22 cellular contexts compared by ENCODE assay signal in genomic region chr1:227994632-227995300, GRCh38. TPM values are rescaled to one million over a fixed set of nuclear protein-coding genes. Genes with fewer than 3 reads are reported as not detected.
A peak's percentile ranks its signal among the peaks of the same experiment; 100 is the strongest.
DNase-seq lines count a peak whose midpoint lies in the region; ATAC-seq and TF ChIP-seq lines count a peak whose summit lies in the region.
"Had no signal": no experiment of that assay in that cellular context is flagged by ENCODE, and none has a peak within 500 bp of the region (broad histone marks: within the 10 kb centered on the region; RNA-seq: fewer than 3 reads in every experiment).

No MANE protein-coding gene starts in this region.

- no peak overlapping the region for H3K27ac ChIP-seq in coronary artery
- H3K27ac ChIP-seq in lung (ENCODE audit: low read depth in 1 of 2, low read length in 1 of 2): no peak overlapping the region
- H3K27ac ChIP-seq: 22Rv1, KMS-11 had no signal

- H3K4me3 ChIP-seq in coronary artery: no peak overlapping the region
- no peak overlapping the region for H3K4me3 ChIP-seq in lung

- H3K9me3 Mint-ChIP-seq in activated CD4-positive, alpha-beta memory T cell treated with anti-CD3 and anti-CD28 coated beads, Interleukin-2, amount 10 ng/mL, durations not matched to agents 7 days and 5 days: peaks cover 7% of the 10 kb centered on the region
- peaks cover 27% of the 10 kb centered on the region for H3K9me3 Mint-ChIP-seq in activated CD4-positive, alpha-beta memory T cell treated with anti-CD3 and anti-CD28 coated beads for 36 hours

- no peak for ATAC-seq in lung (ENCODE audit: insufficient read depth, low FRiP score)
- ATAC-seq in sciatic nerve: no peak
- ATAC-seq in GM19395 (IDR thresholded peaks at IDR 0.05; ENCODE audit: unreplicated experiment): no peak

- peak; percentile 7 for DNase-seq in activated CD4-positive, alpha-beta memory T cell treated with anti-CD3 and anti-CD28 coated beads, Interleukin-2, amount 10 ng/mL, durations not matched to agents 7 days and 5 days
- DNase-seq in activated CD4-positive, alpha-beta memory T cell treated with anti-CD3 and anti-CD28 coated beads for 36 hours: no peak
- peak; percentile 46 for DNase-seq in coronary artery (ENCODE audit: low spot score)
- DNase-seq in lung (ENCODE audit: low spot score): peak; percentile 24
- peak; percentile 14 for DNase-seq in sciatic nerve (ENCODE audit: low spot score)
- DNase-seq in NOMO-1 treated with dmso at 0.1 percent for 144 hours (lab: John Stamatoyannopoulos, UW; ENCODE audit: unreplicated experiment): no peak
- DNase-seq in LoVo (ENCODE audit: low spot score): no peak
- DNase-seq: DMS79 treated with DMSO at 0.1 percent for 48 hours, H7, HFFc6, NCI-H1417, NCI-H187, NCI-H2107, NCI-H2227 treated with DMSO at 0.1 percent for 48 hours, NCI-H510A treated with DMSO at 0.1 percent for 48 hours, NCI-H774 had no signal

- no peak overlapping the region for H3K27ac Mint-ChIP-seq in activated CD4-positive, alpha-beta memory T cell treated with anti-CD3 and anti-CD28 coated beads, Interleukin-2, amount 10 ng/mL, durations not matched to agents 7 days and 5 days
- H3K27ac Mint-ChIP-seq in activated CD4-positive, alpha-beta memory T cell treated with anti-CD3 and anti-CD28 coated beads for 36 hours: no peak overlapping the region
- H3K27ac Mint-ChIP-seq: HFFc6 had no signal

- no peak overlapping the region for H3K4me3 Mint-ChIP-seq in activated CD4-positive, alpha-beta memory T cell treated with anti-CD3 and anti-CD28 coated beads, Interleukin-2, amount 10 ng/mL, durations not matched to agents 7 days and 5 days
- no peak overlapping the region for H3K4me3 Mint-ChIP-seq in activated CD4-positive, alpha-beta memory T cell treated with anti-CD3 and anti-CD28 coated beads for 36 hours
- H3K4me3 Mint-ChIP-seq: HFFc6 had no signal

- intact Hi-C loops in activated CD4-positive, alpha-beta memory T cell treated with anti-CD3 and anti-CD28 coated beads for 36 hours (cut with micrococcal nuclease): no loop called here
- intact Hi-C loops in sciatic nerve (cut with DNase I): no loop called here

- H3K36me3 Mint-ChIP-seq in activated CD4-positive, alpha-beta memory T cell treated with anti-CD3 and anti-CD28 coated beads, Interleukin-2, amount 10 ng/mL, durations not matched to agents 7 days and 5 days (ENCODE audit: low read depth): no peaks in the 10 kb centered on the region
- H3K36me3 Mint-ChIP-seq in activated CD4-positive, alpha-beta memory T cell treated with anti-CD3 and anti-CD28 coated beads for 36 hours: no peaks in the 10 kb centered on the region

- CTCF ChIA-PET in activated CD4-positive, alpha-beta memory T cell treated with anti-CD3 and anti-CD28 coated beads, Interleukin-2, amount 10 ng/mL, durations not matched to agents 7 days and 5 days (lab: Charles Lee): no interaction called here
- CTCF ChIA-PET in activated CD4-positive, alpha-beta memory T cell treated with anti-CD3 and anti-CD28 coated beads for 36 hours (lab: Charles Lee): no interaction called here

- WGBS in lung, 2 donors: 74 to 83% methylated on average over 7 of the region's 7 CpGs

- peaks cover 20% of the 10 kb centered on the region for H3K27me3 Mint-ChIP-seq in activated CD4-positive, alpha-beta memory T cell treated with anti-CD3 and anti-CD28 coated beads, Interleukin-2, amount 10 ng/mL, durations not matched to agents 7 days and 5 days
- peaks cover 13% of the 10 kb centered on the region for H3K27me3 Mint-ChIP-seq in activated CD4-positive, alpha-beta memory T cell treated with anti-CD3 and anti-CD28 coated beads for 36 hours

- H3K36me3 ChIP-seq in lung (ENCODE audit: control insufficient read depth in 2 of 2, insufficient read depth in 2 of 2, low read length in 2 of 2): no peaks in the 10 kb centered on the region

- H3K4me1 ChIP-seq in lung (ENCODE audit: control insufficient read depth in 2 of 2, insufficient read depth in 2 of 2, low read length in 2 of 2): peaks cover 0 to 1% of the 10 kb centered on the region in 2 donors

- H3K4me1 Mint-ChIP-seq in activated CD4-positive, alpha-beta memory T cell treated with anti-CD3 and anti-CD28 coated beads, Interleukin-2, amount 10 ng/mL, durations not matched to agents 7 days and 5 days: no peaks in the 10 kb centered on the region
- H3K4me1 Mint-ChIP-seq in activated CD4-positive, alpha-beta memory T cell treated with anti-CD3 and anti-CD28 coated beads for 36 hours (ENCODE audit: low read depth): no peaks in the 10 kb centered on the region

- POLR2A ChIA-PET in activated CD4-positive, alpha-beta memory T cell treated with anti-CD3 and anti-CD28 coated beads, Interleukin-2, amount 10 ng/mL, durations not matched to agents 7 days and 5 days (lab: Charles Lee): no interaction called here
- POLR2A ChIA-PET in activated CD4-positive, alpha-beta memory T cell treated with anti-CD3 and anti-CD28 coated beads for 36 hours (lab: Charles Lee): no interaction called here

- H3K9me3 ChIP-seq in lung (ENCODE audit: control insufficient read depth in 2 of 2, insufficient read depth in 1 of 2, low read length in 1 of 2): peaks cover 0 to 6% of the 10 kb centered on the region in 2 donors

- H3K27me3 ChIP-seq in lung (ENCODE audit: control insufficient read depth, insufficient read depth): no peaks in the 10 kb centered on the region

- no peak for TF ChIP-seq CTCF in coronary artery (IDR thresholded peaks at IDR 0.05)
- no peak for TF ChIP-seq CTCF in lung (IDR thresholded peaks at IDR 0.05; ENCODE audit: control extremely low read depth, extremely low read depth)

RNA-seq across cellular contexts. Expression of gene WNT3A, which starts 12.0 kb away (rescaled TPM):
- total RNA-seq in activated CD4-positive, alpha-beta memory T cell treated with anti-CD3 and anti-CD28 coated beads, Interleukin-2, amount 10 ng/mL, durations not matched to agents 7 days and 5 days: not detected
- total RNA-seq in activated CD4-positive, alpha-beta memory T cell treated with anti-CD3 and anti-CD28 coated beads for 36 hours: not detected
- total RNA-seq in lung (1 to 10 TPM in 1 of 2 donors, under 1 TPM in 1; 0.09 to 3.1 TPM), sciatic nerve (not detected)
- polyA plus RNA-seq in lung: 1 to 10 TPM; 1.6 to 2.2 TPM
- total RNA-seq: HFFc6, HT-29, M059J, RPMI7951 had no signal

RNA-seq across cellular contexts. Expression of gene WNT9A, which starts 47.0 kb away (rescaled TPM):
- total RNA-seq in activated CD4-positive, alpha-beta memory T cell treated with anti-CD3 and anti-CD28 coated beads, Interleukin-2, amount 10 ng/mL, durations not matched to agents 7 days and 5 days: 1 to 10 TPM; 1.5 to 2.0 TPM
- total RNA-seq in activated CD4-positive, alpha-beta memory T cell treated with anti-CD3 and anti-CD28 coated beads for 36 hours: under 1 TPM; 0.07 to 0.12 TPM
- 1 to 10 TPM; 5.5 to 8.6 TPM for total RNA-seq in lung
- polyA plus RNA-seq in lung: 1 to 10 TPM; 2.6 to 4.3 TPM
- 11.4 TPM for total RNA-seq in sciatic nerve
- total RNA-seq: HT-29 had no signal

Comparison
In these comparisons a context has a peak if more than half of its experiments do, and no peak if none do; other contexts are left out.
1. DNase-seq: peak in activated CD4-positive, alpha-beta memory T cell treated with anti-CD3 and anti-CD28 coated beads, Interleukin-2, amount 10 ng/mL, durations not matched to agents 7 days and 5 days (single experiment), coronary artery (single experiment), lung (single experiment) and sciatic nerve (single experiment); none in activated CD4-positive, alpha-beta memory T cell treated with anti-CD3 and anti-CD28 coated beads for 36 hours (single experiment), NOMO-1 treated with dmso at 0.1 percent for 144 hours (single experiment) and LoVo (single experiment).